Comparison of ENCODE assay signal across 8 cellular contexts in genomic region chr10:70758757-70759514, GRCh38. TPM values are rescaled to one million over a fixed set of nuclear protein-coding genes. Genes with fewer than 3 reads are reported as not detected.
DNase-seq lines count a peak whose midpoint lies in the region; ATAC-seq, FAIRE-seq and TF ChIP-seq lines count a peak whose summit lies in the region.

No MANE protein-coding gene starts in this region.

- H3K27ac ChIP-seq in hepatocyte (no peak overlapping the region), small intestine (ENCODE audit: low read depth in 1 of 2, low read length in 1 of 2) (no peak overlapping the region)

- H3K79me2 ChIP-seq in hepatocyte, result no peaks in the 10 kb centered on the region

- H3K9me3 ChIP-seq in hepatocyte (ENCODE audit: low read depth) (no peaks in the 10 kb centered on the region), small intestine (ENCODE audit: control insufficient read depth, low read depth) (no peaks in the 10 kb centered on the region)

- no peaks in the 10 kb centered on the region for H3K9me2 ChIP-seq in hepatocyte (replicated peaks; ENCODE audit: insufficient read depth)

- DNase-seq in GM06990 (ENCODE audit: extremely low read depth, insufficient read length) (no peak), NCI-H1436 (lab: John Stamatoyannopoulos, UW) (peak; percentile 79), T-helper 9 cell (peak; percentile 57), anterior cingulate cortex (lab: John Stamatoyannopoulos, UW) (peak in 53 of 58 donors; percentile 7 to 82 (median 51)), hepatocyte (ENCODE audit: low spot score) (peak; percentile 85), small intestine (peak; percentile 75)

- no peaks in the 10 kb centered on the region for H4K20me1 ChIP-seq in hepatocyte (ENCODE audit: insufficient read depth, poor library complexity, severe bottlenecking)

- TF ChIP-seq CTCF in GM06990 (IDR thresholded peaks at IDR 0.05; ENCODE audit: insufficient read depth, low read length, poor library complexity, severe bottlenecking) (peak; percentile 74), hepatocyte (IDR thresholded peaks at IDR 0.05; ENCODE audit: poor library complexity) (peak; percentile 82)

- H3K4me3 ChIP-seq in GM06990 (replicated peaks; ENCODE audit: low read depth, low read length) (no peak overlapping the region), hepatocyte (no peak overlapping the region), small intestine (ENCODE audit: low read depth in 1 of 2, low read length in 2 of 2) (no peak overlapping the region)

- H3K27me3 ChIP-seq in GM06990 (replicated peaks; ENCODE audit: control insufficient read depth, insufficient read depth, low read length) (no peaks in the 10 kb centered on the region; the same call in none of the 2 replicates), hepatocyte (no peaks in the 10 kb centered on the region), small intestine (ENCODE audit: control insufficient read depth in 2 of 2, insufficient read depth in 2 of 2, low read length in 2 of 2) (no peaks in the 10 kb centered on the region)

- ATAC-seq in GM21423 (IDR thresholded peaks at IDR 0.05; ENCODE audit: unreplicated experiment) (no peak), HG03354 (IDR thresholded peaks at IDR 0.05; ENCODE audit: poor library complexity, severe bottlenecking, unreplicated experiment) (no peak)

- WGBS in hepatocyte (ENCODE audit: low lambda C conversion rate, missing lambda C conversion rate), result 21% methylated on average over 7 of the region's 7 CpGs
- WGBS in small intestine, 3 donors, result 23 to 29% (median 27%) methylated on average over 7 of the region's 7 CpGs

- no peak for FAIRE-seq in small intestine (lab: Jason Lieb, UNC)

- no peak overlapping the region for H2AFZ ChIP-seq in hepatocyte

- H3K36me3 ChIP-seq in GM06990 (ENCODE audit: control insufficient read depth, insufficient read depth, low read length) (no peaks in the 10 kb centered on the region), hepatocyte (replicated peaks; ENCODE audit: insufficient read depth, low read depth) (no peaks in the 10 kb centered on the region), small intestine (ENCODE audit: control insufficient read depth in 2 of 2, insufficient read depth in 2 of 2, low read length in 2 of 2) (no peaks in the 10 kb centered on the region)

- H3K4me2 ChIP-seq in hepatocyte, result no peak overlapping the region

- H3K4me1 ChIP-seq in hepatocyte (ENCODE audit: insufficient read depth) (no peaks in the 10 kb centered on the region), small intestine (ENCODE audit: control insufficient read depth in 2 of 2, insufficient read depth in 1 of 2, low read depth in 1 of 2, low read length in 1 of 2) (no peaks in the 10 kb centered on the region)

RNA-seq across cellular contexts. Expression of gene TBATA, which starts 26.2 kb away (rescaled TPM):
- total RNA-seq in hepatocyte, result not detected in 2 replicates
- polyA plus RNA-seq in hepatocyte (not detected in 2 replicates), small intestine (not detected)

RNA-seq across cellular contexts. Expression of gene SGPL1, which starts 56.8 kb away (rescaled TPM):
- 36.8 and 43.5 TPM in 2 replicates for total RNA-seq in hepatocyte
- polyA plus RNA-seq in hepatocyte, result 19.7 and 20.2 TPM in 2 replicates
- polyA plus RNA-seq in small intestine, result 10 to 100 TPM in 2 of 3 donors, 1 to 10 TPM in 1; 10.0 to 18.4 (median 14.3) TPM
